8 cellular contexts compared by ENCODE assay signal in genomic region chr14:24194186-24194872, GRCh38. TPM values are rescaled to one million over a fixed set of nuclear protein-coding genes. Genes with fewer than 3 reads are reported as not detected.
DNase-seq lines count a peak whose midpoint lies in the region; TF ChIP-seq lines count a peak whose summit lies in the region.

No MANE protein-coding gene starts in this region.

- peaks cover 41% of the 10 kb centered on the region for H3K4me1 Mint-ChIP-seq in neural crest cell

- CTCF ChIA-PET in BJ (lab: Yijun Ruan, JAX): no interaction called here

- H3K27me3 ChIP-seq in BJ (ENCODE audit: control insufficient read depth, insufficient read depth, low read length) (no peaks in the 10 kb centered on the region), MG63 (no peaks in the 10 kb centered on the region)

- no peaks in the 10 kb centered on the region for H3K27me3 Mint-ChIP-seq in neural crest cell (ENCODE audit: low read depth)

- H3K9me3 ChIP-seq in MG63: no peaks in the 10 kb centered on the region

- POLR2A ChIA-PET in BJ (lab: Charles Lee): no interaction called here

- DNase-seq in BJ (ENCODE audit: low read depth): no peak
- DNase-seq in MG63: no peak
- DNase-seq in coronary artery (ENCODE audit: low spot score): no peak
- no peak for DNase-seq in neural crest cell (ENCODE audit: low read depth, low spot score)
- DNase-seq in NAMALWA (ENCODE audit: low spot score): no peak
- no peak for DNase-seq in NK-92 (lab: John Stamatoyannopoulos, UW; ENCODE audit: unreplicated experiment)
- no peak for DNase-seq in SK-N-DZ (ENCODE audit: low spot score)
- no peak for DNase-seq in NCI-H2171 (lab: John Stamatoyannopoulos, UW)

- peaks cover 23% of the 10 kb centered on the region for H3K36me3 Mint-ChIP-seq in neural crest cell (ENCODE audit: low read depth)

- H3K27ac ChIP-seq in coronary artery: peak overlapping the region; percentile 96

- H3K9me3 Mint-ChIP-seq in neural crest cell: no peaks in the 10 kb centered on the region

- H3K4me3 Mint-ChIP-seq in neural crest cell: peak overlapping the region; percentile 96

- H3K36me3 ChIP-seq in BJ (ENCODE audit: control insufficient read depth, insufficient read depth, low read length): peaks cover 7% of the 10 kb centered on the region
- peaks cover 3% of the 10 kb centered on the region for H3K36me3 ChIP-seq in MG63

- peak overlapping the region; percentile 87 for H3K4me3 ChIP-seq in BJ (ENCODE audit: low read depth, low read length)
- peak overlapping the region; percentile 82 for H3K4me3 ChIP-seq in MG63
- H3K4me3 ChIP-seq in coronary artery: peak overlapping the region; percentile 89

- peak overlapping the region; percentile 87 for H3K27ac Mint-ChIP-seq in neural crest cell (ENCODE audit: unreplicated experiment)

- TF ChIP-seq CTCF in BJ (IDR thresholded peaks at IDR 0.05; ENCODE audit: insufficient read depth, low read depth, low read length): no peak
- no peak for TF ChIP-seq CTCF in coronary artery (IDR thresholded peaks at IDR 0.05)
- TF ChIP-seq CTCF in neural crest cell (conservative IDR thresholded peaks at IDR 0.05): no peak

RNA-seq across cellular contexts. Expression of gene TM9SF1, which starts 0.9 kb away (rescaled TPM):
- 50.5 and 59.2 TPM in 2 replicates for polyA plus RNA-seq in BJ (2011; rRNA removed)
- 31.5 and 51.2 TPM in 2 replicates for polyA minus RNA-seq in BJ (2011; rRNA and poly(A)+ RNA removed)
- total RNA-seq in MG63 (2014; rRNA removed; shearing (Covaris generic); ENCODE audit: low replicate concordance): 25.2 and 39.3 TPM in 2 replicates
- total RNA-seq in neural crest cell: 45.6 and 47.4 TPM in 2 replicates
- polyA plus RNA-seq in SK-N-DZ (2014; cell fraction: cytosol; rRNA removed): 43.7 and 50.0 TPM in 2 replicates
- polyA plus RNA-seq in SK-N-DZ (2014; cell fraction: nucleus; rRNA removed): 21.1 and 21.2 TPM in 2 replicates

RNA-seq across cellular contexts. Expression of gene IPO4, which starts 5.7 kb away (rescaled TPM):
- polyA plus RNA-seq in BJ (2011; rRNA removed): 11.5 and 26.8 TPM in 2 replicates
- 22.1 and 32.0 TPM in 2 replicates for polyA minus RNA-seq in BJ (2011; rRNA and poly(A)+ RNA removed)
- total RNA-seq in MG63 (2014; rRNA removed; shearing (Covaris generic); ENCODE audit: low replicate concordance): 41.0 and 60.5 TPM in 2 replicates
- 88.3 and 88.7 TPM in 2 replicates for total RNA-seq in neural crest cell
- 33.0 and 37.8 TPM in 2 replicates for polyA plus RNA-seq in SK-N-DZ (2014; cell fraction: cytosol; rRNA removed)
- 70.3 and 80.5 TPM in 2 replicates for polyA plus RNA-seq in SK-N-DZ (2014; cell fraction: nucleus; rRNA removed)

RNA-seq across cellular contexts. Expression of gene TSSK4, which starts 11.2 kb away (rescaled TPM):
- not detected in 2 replicates for polyA plus RNA-seq in BJ (2011; rRNA removed)
- polyA minus RNA-seq in BJ (2011; rRNA and poly(A)+ RNA removed): 0.21 TPM in 1 of 2 replicates, not detected in the other
- not detected in 2 replicates for total RNA-seq in MG63 (2014; rRNA removed; shearing (Covaris generic); ENCODE audit: low replicate concordance)
- total RNA-seq in neural crest cell: 0.47 and 0.48 TPM in 2 replicates
- not detected in 2 replicates for polyA plus RNA-seq in SK-N-DZ (2014; cell fraction: cytosol; rRNA removed)
- not detected in 2 replicates for polyA plus RNA-seq in SK-N-DZ (2014; cell fraction: nucleus; rRNA removed)

RNA-seq across cellular contexts. Expression of gene CHMP4A, which starts 19.0 kb away (rescaled TPM):
- 36.3 and 52.1 TPM in 2 replicates for polyA plus RNA-seq in BJ (2011; rRNA removed)
- polyA minus RNA-seq in BJ (2011; rRNA and poly(A)+ RNA removed): 4.2 and 6.7 TPM in 2 replicates
- total RNA-seq in MG63 (2014; rRNA removed; shearing (Covaris generic); ENCODE audit: low replicate concordance): 20.0 and 75.5 TPM in 2 replicates
- total RNA-seq in neural crest cell: 42.2 and 44.7 TPM in 2 replicates
- polyA plus RNA-seq in SK-N-DZ (2014; cell fraction: cytosol; rRNA removed): 22.8 TPM in 2 replicates
- polyA plus RNA-seq in SK-N-DZ (2014; cell fraction: nucleus; rRNA removed): 14.0 and 15.6 TPM in 2 replicates

RNA-seq across cellular contexts. Expression of gene MDP1, which starts 21.5 kb away (rescaled TPM):
- polyA plus RNA-seq in BJ (2011; rRNA removed): 16.3 and 19.3 TPM in 2 replicates
- polyA minus RNA-seq in BJ (2011; rRNA and poly(A)+ RNA removed): 2.2 and 7.9 TPM in 2 replicates
- 2.5 and 4.5 TPM in 2 replicates for total RNA-seq in MG63 (2014; rRNA removed; shearing (Covaris generic); ENCODE audit: low replicate concordance)
- total RNA-seq in neural crest cell: 19.0 and 25.9 TPM in 2 replicates
- polyA plus RNA-seq in SK-N-DZ (2014; cell fraction: cytosol; rRNA removed): 40.5 and 47.8 TPM in 2 replicates
- polyA plus RNA-seq in SK-N-DZ (2014; cell fraction: nucleus; rRNA removed): 64.3 and 67.7 TPM in 2 replicates
